ENCODE assay signal across 15 cellular contexts in genomic region chr19:41911889-41912731, GRCh38. TPM values are rescaled to one million over a fixed set of nuclear protein-coding genes. Genes with fewer than 3 reads are reported as not detected.
DNase-seq lines count a peak whose midpoint lies in the region; ATAC-seq and TF ChIP-seq lines count a peak whose summit lies in the region.
"Had no signal": no experiment of that assay in that cellular context is flagged by ENCODE, and none has a peak within 500 bp of the region (broad histone marks: within the 10 kb centered on the region; RNA-seq: fewer than 3 reads in every experiment).

No MANE protein-coding gene starts in this region.

- no peaks in the 10 kb centered on the region for H3K79me1 ChIP-seq in IMR-90 (ENCODE audit: low read depth in 1 of 2, low read length in 2 of 2)

- H3K9me1 ChIP-seq in IMR-90 (ENCODE audit: insufficient read depth, low read length) = no peaks in the 10 kb centered on the region; the same call in 1 of the 2 replicates

- ATAC-seq in activated CD8-positive, alpha-beta T cell treated with anti-CD3 and anti-CD28 coated beads, Interleukin-2, amount 10 ng/mL, durations not matched to agents 7 days and 5 days = no peak
- ATAC-seq in activated CD8-positive, alpha-beta T cell treated with anti-CD3 and anti-CD28 coated beads for 36 hours = no peak
- no peak for ATAC-seq in IMR-90 (ENCODE audit: low read depth)
- ATAC-seq in central memory CD8-positive, alpha-beta T cell (replicated peaks; ENCODE audit: extremely low read depth, poor library complexity, severe bottlenecking) = no peak
- no peak for ATAC-seq in HG02973 (IDR thresholded peaks at IDR 0.05; ENCODE audit: unreplicated experiment)

- H3K4ac ChIP-seq in IMR-90 (ENCODE audit: low read depth, low read length) = no peak overlapping the region

- dilution Hi-C loops in IMR-90 (cut with HindIII; ENCODE audit: low sequenced_read_pairs, unreplicated experiment) = no loop called here

- H3K4me2 ChIP-seq in IMR-90 (ENCODE audit: low read depth, low read length) (no peak overlapping the region), neural progenitor cell (peak overlapping the region; percentile 73)

- H3K4me3 ChIP-seq in IMR-90 (ENCODE audit: insufficient read depth, low read depth, low read length) (no peak overlapping the region), neural progenitor cell (peak overlapping the region; percentile 29), ascending aorta (no peak overlapping the region)
- H3K4me3 ChIP-seq: lower lobe of right lung, pancreas had no signal

- peaks cover 24% of the 10 kb centered on the region for H3K27me3 Mint-ChIP-seq in activated CD8-positive, alpha-beta T cell treated with anti-CD3 and anti-CD28 coated beads, Interleukin-2, amount 10 ng/mL, durations not matched to agents 7 days and 5 days (ENCODE audit: low read depth)
- peaks cover 20% of the 10 kb centered on the region for H3K27me3 Mint-ChIP-seq in activated CD8-positive, alpha-beta T cell treated with anti-CD3 and anti-CD28 coated beads for 36 hours
- H3K27me3 Mint-ChIP-seq in central memory CD8-positive, alpha-beta T cell = peaks cover 11% of the 10 kb centered on the region
- peaks cover 34% of the 10 kb centered on the region for H3K27me3 Mint-ChIP-seq in neural progenitor cell (ENCODE audit: insufficient read depth, low read depth)

- H3K27ac ChIP-seq in IMR-90 (ENCODE audit: insufficient read depth, low read length) = no peak overlapping the region
- no peak overlapping the region for H3K27ac ChIP-seq in neural progenitor cell
- no peak overlapping the region for H3K27ac ChIP-seq in ascending aorta
- H3K27ac ChIP-seq: lower lobe of right lung, pancreas had no signal

- TF ChIP-seq RAD21 in IMR-90 (IDR thresholded peaks at IDR 0.05; ENCODE audit: low read length) = no peak

- H4K20me1 ChIP-seq in IMR-90 (ENCODE audit: insufficient read depth, low read length) (peaks cover 28% of the 10 kb centered on the region), neural progenitor cell (ENCODE audit: low read depth) (peaks cover 26% of the 10 kb centered on the region)

- H2AFZ ChIP-seq in IMR-90 (replicated peaks; ENCODE audit: low read length, poor library complexity) = peak overlapping the region; percentile 21
- no peak overlapping the region for H2AFZ ChIP-seq in neural progenitor cell (replicated peaks)

- peaks cover 6% of the 10 kb centered on the region for H3K4me1 Mint-ChIP-seq in activated CD8-positive, alpha-beta T cell treated with anti-CD3 and anti-CD28 coated beads, Interleukin-2, amount 10 ng/mL, durations not matched to agents 7 days and 5 days (ENCODE audit: low read depth)
- H3K4me1 Mint-ChIP-seq in activated CD8-positive, alpha-beta T cell treated with anti-CD3 and anti-CD28 coated beads for 36 hours (ENCODE audit: low read depth) = peaks cover 39% of the 10 kb centered on the region
- H3K4me1 Mint-ChIP-seq in central memory CD8-positive, alpha-beta T cell = peaks cover 39% of the 10 kb centered on the region
- peaks cover 4% of the 10 kb centered on the region for H3K4me1 Mint-ChIP-seq in neural progenitor cell

- 0 out of 2 replicates have a peak, but pooled peaks cover 2% of the 10 kb centered on the region for H3K4me1 ChIP-seq in IMR-90 (ENCODE audit: control insufficient read depth, insufficient read depth, low read length)
- H3K4me1 ChIP-seq in neural progenitor cell = peaks cover 8% of the 10 kb centered on the region
- H3K4me1 ChIP-seq in ascending aorta = no peaks in the 10 kb centered on the region
- H3K4me1 ChIP-seq: lower lobe of right lung, pancreas had no signal

- no peak overlapping the region for H2AK9ac ChIP-seq in IMR-90 (replicated peaks; ENCODE audit: low read depth, low read length, poor library complexity)

- H2BK20ac ChIP-seq in IMR-90 (ENCODE audit: low read depth, low read length) = no peak overlapping the region

- no peak for DNase-seq in activated CD8-positive, alpha-beta T cell treated with anti-CD3 and anti-CD28 coated beads, Interleukin-2, amount 10 ng/mL, durations not matched to agents 7 days and 5 days
- DNase-seq in activated CD8-positive, alpha-beta T cell treated with anti-CD3 and anti-CD28 coated beads for 36 hours = no peak
- no peak for DNase-seq in IMR-90
- no peak for DNase-seq in central memory CD8-positive, alpha-beta T cell (ENCODE audit: low spot score in 2 of 2)
- DNase-seq in neural progenitor cell (ENCODE audit: low spot score) = no peak
- DNase-seq in NCI-H226 = no peak
- DNase-seq in ascending aorta (ENCODE audit: low spot score in 2 of 2) = no peak
- DNase-seq: lower lobe of right lung, NCI-H2081 treated with DMSO at 0.1 percent for 48 hours had no signal

- no peak overlapping the region for H2BK15ac ChIP-seq in IMR-90 (ENCODE audit: low read depth, low read length)

- H2BK5ac ChIP-seq in IMR-90 (ENCODE audit: low read depth, low read length, poor library complexity, severe bottlenecking) = no peak overlapping the region

- H3F3A ChIP-seq in neural progenitor cell (ENCODE audit: low read depth) = no peaks in the 10 kb centered on the region

- TF ChIP-seq CTCF in activated CD8-positive, alpha-beta T cell treated with anti-CD3 and anti-CD28 coated beads for 36 hours (IDR thresholded peaks at IDR 0.05) = no peak
- TF ChIP-seq CTCF in IMR-90 (conservative IDR thresholded peaks at IDR 0.05; ENCODE audit: low read depth, low read length) = no peak
- no peak for TF ChIP-seq CTCF in neural progenitor cell (IDR thresholded peaks at IDR 0.05)
- TF ChIP-seq CTCF in ascending aorta (IDR thresholded peaks at IDR 0.05) = no peak

- peak overlapping the region; percentile 56 for H3K27ac Mint-ChIP-seq in activated CD8-positive, alpha-beta T cell treated with anti-CD3 and anti-CD28 coated beads, Interleukin-2, amount 10 ng/mL, durations not matched to agents 7 days and 5 days
- H3K27ac Mint-ChIP-seq in activated CD8-positive, alpha-beta T cell treated with anti-CD3 and anti-CD28 coated beads for 36 hours = no peak overlapping the region
- H3K27ac Mint-ChIP-seq in central memory CD8-positive, alpha-beta T cell (ENCODE audit: low read depth) = peak overlapping the region; percentile 54
- H3K27ac Mint-ChIP-seq in neural progenitor cell = no peak overlapping the region

- no peak for TF ChIP-seq POLR2A in IMR-90 (IDR thresholded peaks at IDR 0.05; ENCODE audit: low read depth, low read length)

- peaks cover under 1% of the 10 kb centered on the region for H3K36me3 ChIP-seq in IMR-90 (ENCODE audit: control insufficient read depth, insufficient read depth, low read length)
- H3K36me3 ChIP-seq in neural progenitor cell = no peaks in the 10 kb centered on the region
- H3K36me3 ChIP-seq in ascending aorta = peaks cover under 1 to 3% of the 10 kb centered on the region in 2 donors
- H3K36me3 ChIP-seq: pancreas had no signal

- H3K18ac ChIP-seq in IMR-90 (ENCODE audit: low read depth, low read length) = no peak overlapping the region

- WGBS in IMR-90 (ENCODE audit: extremely low coverage in 2 of 2, insufficient read length in 1 of 2), 2 experiments = 7% methylated on average over 16 of the region's 29 CpGs; no CpG with 5 or more reads in 1 of the 2 experiments

- H4K5ac ChIP-seq in IMR-90 (ENCODE audit: low read depth, low read length) = no peak overlapping the region

- intact Hi-C loops in activated CD8-positive, alpha-beta T cell treated with anti-CD3 and anti-CD28 coated beads for 36 hours (cut with micrococcal nuclease) = no loop called here
- intact Hi-C loops in IMR-90 (cut with micrococcal nuclease) = no loop called here
- intact Hi-C loops in ascending aorta (cut with DNase I) = no loop called here

- H4K8ac ChIP-seq in IMR-90 (ENCODE audit: low read depth in 2 of 2, low read length in 2 of 2) = no peak overlapping the region

- H3K79me2 ChIP-seq in neural progenitor cell (ENCODE audit: low read depth) = no peaks in the 10 kb centered on the region

- H3K27me3 ChIP-seq in IMR-90 (ENCODE audit: control insufficient read depth, insufficient read depth, low read length) (peaks cover 57% of the 10 kb centered on the region), neural progenitor cell (peaks cover 85% of the 10 kb centered on the region), ascending aorta (peaks cover 13% of the 10 kb centered on the region)

- H3K14ac ChIP-seq in IMR-90 (replicated peaks; ENCODE audit: low read depth, low read length) = no peak overlapping the region

- H3K4me3 Mint-ChIP-seq in activated CD8-positive, alpha-beta T cell treated with anti-CD3 and anti-CD28 coated beads, Interleukin-2, amount 10 ng/mL, durations not matched to agents 7 days and 5 days = no peak overlapping the region
- no peak overlapping the region for H3K4me3 Mint-ChIP-seq in activated CD8-positive, alpha-beta T cell treated with anti-CD3 and anti-CD28 coated beads for 36 hours
- peak overlapping the region; percentile 11 for H3K4me3 Mint-ChIP-seq in central memory CD8-positive, alpha-beta T cell
- H3K4me3 Mint-ChIP-seq in neural progenitor cell = peak overlapping the region; percentile 52

- peaks cover 13% of the 10 kb centered on the region for H3K36me3 Mint-ChIP-seq in activated CD8-positive, alpha-beta T cell treated with anti-CD3 and anti-CD28 coated beads, Interleukin-2, amount 10 ng/mL, durations not matched to agents 7 days and 5 days (ENCODE audit: low read depth)
- H3K36me3 Mint-ChIP-seq in activated CD8-positive, alpha-beta T cell treated with anti-CD3 and anti-CD28 coated beads for 36 hours (ENCODE audit: low read depth) = peaks cover 9% of the 10 kb centered on the region
- H3K36me3 Mint-ChIP-seq in central memory CD8-positive, alpha-beta T cell (ENCODE audit: insufficient read depth) = peaks cover 18% of the 10 kb centered on the region
- H3K36me3 Mint-ChIP-seq in neural progenitor cell = no peaks in the 10 kb centered on the region

- CTCF ChIA-PET in activated CD8-positive, alpha-beta T cell treated with anti-CD3 and anti-CD28 coated beads, Interleukin-2, amount 10 ng/mL, durations not matched to agents 7 days and 5 days (lab: Charles Lee) = interaction anchor here (0.8 to 3.1 kb wide), 4 partner anchors 17 to 52 kb away, joined by 3 to 13 read pairs (median 6); partner anchors contain the start of gene RPS19
- CTCF ChIA-PET in activated CD8-positive, alpha-beta T cell treated with anti-CD3 and anti-CD28 coated beads for 36 hours (lab: Charles Lee) = interaction anchor here (0.7 to 1.3 kb wide), 4 partner anchors 11 to 38 kb away, joined by 3 to 4 read pairs (median 3); no protein-coding TSS in a partner anchor
- CTCF ChIA-PET in IMR-90 (lab: Yijun Ruan, JAX) = no interaction called here

- H3K9me3 ChIP-seq in IMR-90 (ENCODE audit: control insufficient read depth, insufficient read depth, low read length) (no peaks in the 10 kb centered on the region), neural progenitor cell (ENCODE audit: low read depth) (no peaks in the 10 kb centered on the region), ascending aorta (no peaks in the 10 kb centered on the region)
- H3K9me3 ChIP-seq: lower lobe of right lung, pancreas had no signal

- H2BK120ac ChIP-seq in IMR-90 (ENCODE audit: low read depth, low read length) = no peak overlapping the region

- H3K9me3 Mint-ChIP-seq in activated CD8-positive, alpha-beta T cell treated with anti-CD3 and anti-CD28 coated beads, Interleukin-2, amount 10 ng/mL, durations not matched to agents 7 days and 5 days (ENCODE audit: insufficient read depth) = no peaks in the 10 kb centered on the region
- H3K9me3 Mint-ChIP-seq in activated CD8-positive, alpha-beta T cell treated with anti-CD3 and anti-CD28 coated beads for 36 hours = no peaks in the 10 kb centered on the region
- H3K9me3 Mint-ChIP-seq in central memory CD8-positive, alpha-beta T cell = no peaks in the 10 kb centered on the region
- no peaks in the 10 kb centered on the region for H3K9me3 Mint-ChIP-seq in neural progenitor cell

- peak overlapping the region; percentile 42 for H3K23ac ChIP-seq in IMR-90 (ENCODE audit: low read depth, low read length)

- POLR2A ChIA-PET in activated CD8-positive, alpha-beta T cell treated with anti-CD3 and anti-CD28 coated beads, Interleukin-2, amount 10 ng/mL, durations not matched to agents 7 days and 5 days (lab: Charles Lee) = interaction anchor here (1.0 to 2.3 kb wide), 8 partner anchors 10 to 51 kb away, joined by 3 to 15 read pairs (median 6); partner anchors contain the start of genes ERFL, RABAC1 and RPS19
- POLR2A ChIA-PET in activated CD8-positive, alpha-beta T cell treated with anti-CD3 and anti-CD28 coated beads for 36 hours (lab: Charles Lee) = interaction anchor here (0.9 to 2.8 kb wide), 22 partner anchors 10 to 52 kb away, joined by 3 to 38 read pairs (median 5); partner anchors contain the start of genes CD79A, ERFL and RPS19
- POLR2A ChIA-PET in IMR-90 (lab: Charles Lee; ENCODE audit: unreplicated experiment) = no interaction called here

- no peak overlapping the region for H3K56ac ChIP-seq in IMR-90 (ENCODE audit: extremely low read depth, insufficient read depth, low read length)

- in situ Hi-C loops in IMR-90 (cut with MboI; ENCODE audit: low sequenced_read_pairs) = no loop called here

- BruUV-seq in IMR-90 (replicated peaks; lab: Mats Ljungman, UMichigan) = no TSS peak

- H4K91ac ChIP-seq in IMR-90 (ENCODE audit: insufficient read depth, low read depth, low read length) = no peak overlapping the region

- no peak overlapping the region for H2AK5ac ChIP-seq in IMR-90 (ENCODE audit: low read depth, low read length)

- H3K9ac ChIP-seq in IMR-90 (ENCODE audit: low read depth, low read length) = no peak overlapping the region
- no peak overlapping the region for H3K9ac ChIP-seq in neural progenitor cell

RNA-seq across cellular contexts. Expression of gene ERFL, which starts 16.1 kb away (rescaled TPM):
- total RNA-seq in activated CD8-positive, alpha-beta T cell treated with anti-CD3 and anti-CD28 coated beads, Interleukin-2, amount 10 ng/mL, durations not matched to agents 7 days and 5 days = 1 to 10 TPM in 1 of 2 experiments, under 1 TPM in 1; 0.84 to 1.1 TPM
- total RNA-seq in activated CD8-positive, alpha-beta T cell treated with anti-CD3 and anti-CD28 coated beads for 36 hours = 1 to 10 TPM; 1.5 to 1.6 TPM
- not detected in 2 replicates for total RNA-seq in IMR-90 (2012; rRNA removed)
- 0.09 TPM in 1 of 2 replicates, not detected in the other for polyA plus RNA-seq in IMR-90 (2012; rRNA removed)
- polyA plus RNA-seq in IMR-90 (2012; cell fraction: cytosol; rRNA removed) = 0.02 and 0.08 TPM in 2 replicates
- polyA plus RNA-seq in IMR-90 (2012; cell fraction: nucleus; rRNA removed; ENCODE audit: low replicate concordance) = 0.26 and 0.53 TPM in 2 replicates
- total RNA-seq in neural progenitor cell (ENCODE audit: low replicate concordance) = 0.22 and 0.65 TPM in 2 replicates
- total RNA-seq in ascending aorta = not detected
- total RNA-seq: cerebellum, Daoy, urinary bladder had no signal
- polyA plus RNA-seq: AG04450 had no signal

RNA-seq across cellular contexts. Expression of gene ARHGEF1, which starts 29.1 kb away (rescaled TPM):
- 100 to 1,000 TPM; 515 to 537 TPM for total RNA-seq in activated CD8-positive, alpha-beta T cell treated with anti-CD3 and anti-CD28 coated beads, Interleukin-2, amount 10 ng/mL, durations not matched to agents 7 days and 5 days
- total RNA-seq in activated CD8-positive, alpha-beta T cell treated with anti-CD3 and anti-CD28 coated beads for 36 hours = 100 to 1,000 TPM; 307 to 308 TPM
- total RNA-seq in IMR-90 (2012; rRNA removed) (11.5 and 12.5 TPM in 2 replicates), neural progenitor cell (ENCODE audit: low replicate concordance) (10.9 and 25.2 TPM in 2 replicates), ascending aorta (178 TPM)
- polyA plus RNA-seq in IMR-90 (2012; rRNA removed) = 47.1 and 51.2 TPM in 2 replicates
- 42.5 and 58.8 TPM in 2 replicates for polyA plus RNA-seq in IMR-90 (2012; cell fraction: cytosol; rRNA removed)
- 228 and 380 TPM in 2 replicates for polyA plus RNA-seq in IMR-90 (2012; cell fraction: nucleus; rRNA removed; ENCODE audit: low replicate concordance)

RNA-seq across cellular contexts. Expression of gene CD79A, which starts 35.0 kb away (rescaled TPM):
- 10 to 100 TPM; 17.4 to 21.5 TPM for total RNA-seq in activated CD8-positive, alpha-beta T cell treated with anti-CD3 and anti-CD28 coated beads, Interleukin-2, amount 10 ng/mL, durations not matched to agents 7 days and 5 days
- 10 to 100 TPM; 19.3 to 21.0 TPM for total RNA-seq in activated CD8-positive, alpha-beta T cell treated with anti-CD3 and anti-CD28 coated beads for 36 hours
- total RNA-seq in IMR-90 (2012; rRNA removed) = not detected in 2 replicates
- polyA plus RNA-seq in IMR-90 (2012; rRNA removed) = 0.19 and 0.24 TPM in 2 replicates
- polyA plus RNA-seq in IMR-90 (2012; cell fraction: cytosol; rRNA removed) = 0.10 and 0.37 TPM in 2 replicates
- polyA plus RNA-seq in IMR-90 (2012; cell fraction: nucleus; rRNA removed; ENCODE audit: low replicate concordance) = 0.06 and 0.25 TPM in 2 replicates
- total RNA-seq in neural progenitor cell (ENCODE audit: low replicate concordance) = 0.11 and 0.25 TPM in 2 replicates
- not detected for total RNA-seq in ascending aorta
- total RNA-seq: cerebellum, Daoy had no signal

RNA-seq across cellular contexts. Expression of gene RABAC1, which starts 47.0 kb away (rescaled TPM):
- 10 to 100 TPM; 63.0 to 63.4 TPM for total RNA-seq in activated CD8-positive, alpha-beta T cell treated with anti-CD3 and anti-CD28 coated beads, Interleukin-2, amount 10 ng/mL, durations not matched to agents 7 days and 5 days
- total RNA-seq in activated CD8-positive, alpha-beta T cell treated with anti-CD3 and anti-CD28 coated beads for 36 hours = 10 to 100 TPM; 49.6 to 52.4 TPM
- total RNA-seq in IMR-90 (2012; rRNA removed) = 117 and 145 TPM in 2 replicates
- polyA plus RNA-seq in IMR-90 (2012; rRNA removed) = 276 and 320 TPM in 2 replicates
- polyA plus RNA-seq in IMR-90 (2012; cell fraction: cytosol; rRNA removed) = 632 and 774 TPM in 2 replicates
- polyA plus RNA-seq in IMR-90 (2012; cell fraction: nucleus; rRNA removed; ENCODE audit: low replicate concordance) = 305 and 429 TPM in 2 replicates
- total RNA-seq in neural progenitor cell (ENCODE audit: low replicate concordance) = 33.1 and 108 TPM in 2 replicates
- 360 TPM for total RNA-seq in ascending aorta

RNA-seq across cellular contexts. Expression of gene RPS19, which starts 52.1 kb away (rescaled TPM):
- 1,000 to 10,000 TPM; 3,024 to 3,056 TPM for total RNA-seq in activated CD8-positive, alpha-beta T cell treated with anti-CD3 and anti-CD28 coated beads, Interleukin-2, amount 10 ng/mL, durations not matched to agents 7 days and 5 days
- 1,000 to 10,000 TPM; 3,454 to 3,479 TPM for total RNA-seq in activated CD8-positive, alpha-beta T cell treated with anti-CD3 and anti-CD28 coated beads for 36 hours
- total RNA-seq in IMR-90 (2012; rRNA removed) (230 and 299 TPM in 2 replicates), neural progenitor cell (ENCODE audit: low replicate concordance) (1,422 and 2,398 TPM in 2 replicates), ascending aorta (956 TPM)
- 1,882 and 3,988 TPM in 2 replicates for polyA plus RNA-seq in IMR-90 (2012; rRNA removed)
- 1,236 and 2,903 TPM in 2 replicates for polyA plus RNA-seq in IMR-90 (2012; cell fraction: cytosol; rRNA removed)
- polyA plus RNA-seq in IMR-90 (2012; cell fraction: nucleus; rRNA removed; ENCODE audit: low replicate concordance) = 465 and 1,276 TPM in 2 replicates

Comparison
In these comparisons a context has a peak if more than half of its experiments do, and no peak if none do; other contexts are left out.
1. H3K27ac Mint-ChIP-seq: peak in activated CD8-positive, alpha-beta T cell treated with anti-CD3 and anti-CD28 coated beads, Interleukin-2, amount 10 ng/mL, durations not matched to agents 7 days and 5 days (single experiment) and central memory CD8-positive, alpha-beta T cell (single experiment); none in activated CD8-positive, alpha-beta T cell treated with anti-CD3 and anti-CD28 coated beads for 36 hours (single experiment) and neural progenitor cell (single experiment).
2. H3K4me3 Mint-ChIP-seq: peak in central memory CD8-positive, alpha-beta T cell (single experiment) and neural progenitor cell (single experiment); none in activated CD8-positive, alpha-beta T cell treated with anti-CD3 and anti-CD28 coated beads, Interleukin-2, amount 10 ng/mL, durations not matched to agents 7 days and 5 days (single experiment) and activated CD8-positive, alpha-beta T cell treated with anti-CD3 and anti-CD28 coated beads for 36 hours (single experiment).
3. RNA of gene CD79A, which starts 35.0 kb away (total RNA-seq): 17.4 to 21.5 TPM in activated CD8-positive, alpha-beta T cell treated with anti-CD3 and anti-CD28 coated beads, Interleukin-2, amount 10 ng/mL, durations not matched to agents 7 days and 5 days and 19.3 to 21.0 TPM in activated CD8-positive, alpha-beta T cell treated with anti-CD3 and anti-CD28 coated beads for 36 hours; 0.11 to 0.25 TPM in neural progenitor cell, not detected in IMR-90 and not detected in ascending aorta (single experiment); every median in the first group is over 10 times any median in the second.